14 cellular contexts compared by ENCODE assay signal in the genomic region with DNA sequence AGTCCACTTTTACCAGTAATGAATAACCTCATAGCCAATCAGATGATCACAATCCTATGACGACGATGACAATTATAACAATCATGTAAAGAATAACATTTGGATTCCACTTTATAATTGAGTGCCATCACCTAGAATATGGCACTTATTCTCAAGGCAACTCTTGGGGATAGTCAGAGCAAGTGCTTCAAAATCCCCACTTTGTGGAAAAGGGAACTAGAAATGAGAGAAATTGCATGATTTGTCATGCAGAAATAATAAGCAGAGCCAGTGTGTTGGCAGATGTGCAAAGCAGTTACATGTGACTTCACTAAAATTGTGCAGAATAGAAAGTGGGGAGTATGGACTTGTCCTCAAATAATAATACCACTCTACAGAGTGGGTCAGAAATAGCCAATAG. TPM values are rescaled to one million over a fixed set of nuclear protein-coding genes. Genes with fewer than 3 reads are reported as not detected.
DNase-seq lines count a peak whose midpoint lies in the region; ATAC-seq and TF ChIP-seq lines count a peak whose summit lies in the region.
"Had no signal": no experiment of that assay in that cellular context is flagged by ENCODE, and none has a peak within 500 bp of the region (broad histone marks: within the 10 kb centered on the region; RNA-seq: fewer than 3 reads in every experiment).

No MANE protein-coding gene starts in this region.

- H3K36me3 ChIP-seq in OCI-LY7 (ENCODE audit: insufficient read depth, low read length), result no peaks in the 10 kb centered on the region
- H3K36me3 ChIP-seq: neural progenitor cell, vagina had no signal

- no peak overlapping the region; the same call in 1 of the 2 replicates for H2AFZ ChIP-seq in OCI-LY7 (ENCODE audit: low read length)
- H2AFZ ChIP-seq: neural progenitor cell had no signal

- no peak for TF ChIP-seq CTCF in OCI-LY7 (conservative IDR thresholded peaks at IDR 0.05; ENCODE audit: low read length)

- peak; percentile 72 for ATAC-seq in GM18502 (IDR thresholded peaks at IDR 0.05; ENCODE audit: poor library complexity, unreplicated experiment)
- ATAC-seq in GM19463 (IDR thresholded peaks at IDR 0.05; ENCODE audit: unreplicated experiment), result peak; percentile 77
- peak; percentile 67 for ATAC-seq in HG02973 (IDR thresholded peaks at IDR 0.05; ENCODE audit: unreplicated experiment)
- ATAC-seq: CD8-positive, alpha-beta T cell had no signal

- POLR2A ChIA-PET in OCI-LY7 (lab: Charles Lee), result interaction anchor here (0.6 to 2.8 kb wide), 7 partner anchors 11 to 90 kb away, joined by 3 to 12 read pairs (median 6); no protein-coding TSS in a partner anchor

- peaks cover 43% of the 10 kb centered on the region for H3K4me1 ChIP-seq in OCI-LY7 (ENCODE audit: insufficient read depth, low read length, poor library complexity, severe bottlenecking)

- BruUV-seq in OCI-LY7 (replicated peaks; lab: Mats Ljungman, UMichigan), result no TSS peak

- no peaks in the 10 kb centered on the region for H3K79me2 ChIP-seq in OCI-LY7 (ENCODE audit: insufficient read depth, low read depth, low read length)

- no peak overlapping the region for H3K4me3 ChIP-seq in OCI-LY7 (ENCODE audit: low read depth, low read length, poor library complexity, severe bottlenecking)
- H3K4me3 ChIP-seq: neural progenitor cell, vagina had no signal

- H3K27ac ChIP-seq in OCI-LY7 (ENCODE audit: low read depth, low read length, poor library complexity, severe bottlenecking), result peak overlapping the region; percentile 20
- H3K27ac ChIP-seq: neural progenitor cell, vagina had no signal

- CTCF ChIA-PET in OCI-LY7 (lab: Charles Lee; ENCODE audit: unreplicated experiment), result interaction anchor here (0.9 to 1.2 kb wide), 2 partner anchors 76 to 82 kb away, joined by 3 read pairs; no protein-coding TSS in a partner anchor

- H4K20me1 ChIP-seq in OCI-LY7 (ENCODE audit: insufficient read depth, low read length), result no peaks in the 10 kb centered on the region

- no peaks in the 10 kb centered on the region for H3K9me3 ChIP-seq in OCI-LY7 (ENCODE audit: low read length)
- H3K9me3 ChIP-seq: vagina had no signal

- intact Hi-C loops in OCI-LY7 (cut with micrococcal nuclease; ENCODE audit: unreplicated experiment), result loop anchor here (2.0 to 10.0 kb wide), 3 partner anchors 81 to 555 kb away; a partner anchor contains a TSS

- DNase-seq in OCI-LY7 (ENCODE audit: low spot score) (peak; percentile 67), COLO829 (ENCODE audit: low spot score) (no peak), 8988T (no peak), DMS153 treated with DMSO at 0.1 percent for 48 hours (lab: John Stamatoyannopoulos, UW; ENCODE audit: unreplicated experiment) (no peak)
- DNase-seq in stimulated activated naive CD4-positive, alpha-beta T cell (lab: John Stamatoyannopoulos, UW), result no peak
- DNase-seq: activated naive CD8-positive, alpha-beta T cell treated with anti-CD3 and anti-CD28 coated beads, Interleukin-2, amount 10 ng/mL, durations not matched to agents 7 days and 5 days; CD8-positive, alpha-beta T cell; NCI-H1092; stimulated activated CD4-positive, alpha-beta T cell treated with anti-CD3 and anti-CD28 coated beads, Interleukin-4, amount 100 ng/mL, for 24 hours had no signal

- H3K9me2 ChIP-seq in OCI-LY7 (ENCODE audit: insufficient read depth, low read length), result no peaks in the 10 kb centered on the region

- H3K4me2 ChIP-seq in OCI-LY7 (ENCODE audit: low read length), result peak overlapping the region; percentile 52
- H3K4me2 ChIP-seq: neural progenitor cell had no signal

RNA-seq across cellular contexts. Expression of a gene that starts 41.3 kb away (rescaled TPM):
- total RNA-seq in OCI-LY7 (2014; rRNA removed; shearing (Covaris generic)), result 0.10 and 0.13 TPM in 2 replicates
- total RNA-seq in OCI-LY7 (2022), result 0.46 TPM in 2 replicates
